ENCODE assay signal across 1 cellular context in genomic region chr16:73036074-73036826, GRCh38.
TF ChIP-seq lines count a peak whose summit lies in the region.

No MANE protein-coding gene starts in this region.

TF ChIP-seq in HCT116, 20 proteins besides CTCF, POLR2A, EP300 and RAD21 (continued from another document):
- no peak for TF ChIP-seq ZNF274 (IDR thresholded peaks at IDR 0.05; ENCODE audit: low read depth, low read length)
- no peak for TF ChIP-seq ZFX (IDR thresholded peaks at IDR 0.05)
- no peak for TF ChIP-seq FOSL1 (IDR thresholded peaks at IDR 0.05; ENCODE audit: low read depth)
